ENCODE assay signal across 8 cellular contexts in genomic region chr1:165114022-165114888, GRCh38.
DNase-seq lines count a peak whose midpoint lies in the region; ATAC-seq and TF ChIP-seq lines count a peak whose summit lies in the region.

No MANE protein-coding gene starts in this region.

- 22 to 23% (median 22%) methylated on average over 14 of the region's 14 CpGs for WGBS in psoas muscle, 3 donors

- H3K4me1 ChIP-seq in psoas muscle = peaks cover 3% of the 10 kb centered on the region

- no peaks in the 10 kb centered on the region for H3K9me3 ChIP-seq in psoas muscle

- H3K27me3 ChIP-seq in psoas muscle (ENCODE audit: insufficient read depth in 3 of 3, low read length in 2 of 3) = peaks cover 0 to 35% (median 10%) of the 10 kb centered on the region in 3 donors

- DNase-seq in stimulated activated CD4-positive, alpha-beta T cell treated with anti-CD3 and anti-CD28 coated beads, Interleukin-2, amount 100 ng/mL, for 48 hours = peak; percentile 14 to 19
- DNase-seq in stimulated activated CD4-positive, alpha-beta T cell treated with anti-CD3 and anti-CD28 coated beads, Interleukin-4, amount 100 ng/mL, for 1 hour = no peak
- DNase-seq in NCI-H1105 treated with DMSO at 0.1 percent for 48 hours (lab: John Stamatoyannopoulos, UW) = peak; percentile 62
- DNase-seq in fibroblast of the aortic adventitia (ENCODE audit: low read depth) = peak; percentile 64
- no peak for DNase-seq in psoas muscle
- DNase-seq in GDM1 (lab: John Stamatoyannopoulos, UW) = no peak

- no peak overlapping the region for H3K27ac ChIP-seq in psoas muscle

- H3K36me3 ChIP-seq in psoas muscle (ENCODE audit: insufficient read depth in 1 of 2, low read depth in 1 of 2) = no peaks in the 10 kb centered on the region

- intact Hi-C loops in psoas muscle (cut with DNase I) = no loop called here

- ATAC-seq in SK-N-SH treated with all-trans-retinoic acid at 6 μM for 48 hours = peak; percentile 74
- no peak for ATAC-seq in psoas muscle
- ATAC-seq in GM21619 (IDR thresholded peaks at IDR 0.05; ENCODE audit: unreplicated experiment) = no peak

- no peak overlapping the region for H3K4me3 ChIP-seq in fibroblast of the aortic adventitia (ENCODE audit: low read depth, low read length)
- H3K4me3 ChIP-seq in psoas muscle = no peak overlapping the region

- TF ChIP-seq CTCF in fibroblast of the aortic adventitia (IDR thresholded peaks at IDR 0.05; ENCODE audit: insufficient read depth, low read length) (peak; percentile 85), psoas muscle (IDR thresholded peaks at IDR 0.05) (peak; percentile 74)

TF ChIP-seq in SK-N-SH treated with all-trans-retinoic acid at 6 μM for 48 hours, 23 proteins besides CTCF, POLR2A, EP300 and RAD21:
- TF ChIP-seq ZNF8 (CRISPR knock-in tag; IDR thresholded peaks at IDR 0.05) = no peak
- no peak for TF ChIP-seq ZFP30 (CRISPR knock-in tag; IDR thresholded peaks at IDR 0.05)
- no peak for TF ChIP-seq CSDC2 (CRISPR knock-in tag; IDR thresholded peaks at IDR 0.05)
TF ChIP-seq in SK-N-SH treated with all-trans-retinoic acid at 6 μM for 48 hours: peak in this region for 0.

Comparison
In these comparisons a context has a peak if more than half of its experiments do, and no peak if none do; other contexts are left out.
1. DNase-seq: peak in stimulated activated CD4-positive, alpha-beta T cell treated with anti-CD3 and anti-CD28 coated beads, Interleukin-2, amount 100 ng/mL, for 48 hours (2 of 2), NCI-H1105 treated with DMSO at 0.1 percent for 48 hours (single experiment) and fibroblast of the aortic adventitia (single experiment); none in stimulated activated CD4-positive, alpha-beta T cell treated with anti-CD3 and anti-CD28 coated beads, Interleukin-4, amount 100 ng/mL, for 1 hour (single experiment), psoas muscle (0 of 2) and GDM1 (single experiment).